In the genomic region with DNA sequence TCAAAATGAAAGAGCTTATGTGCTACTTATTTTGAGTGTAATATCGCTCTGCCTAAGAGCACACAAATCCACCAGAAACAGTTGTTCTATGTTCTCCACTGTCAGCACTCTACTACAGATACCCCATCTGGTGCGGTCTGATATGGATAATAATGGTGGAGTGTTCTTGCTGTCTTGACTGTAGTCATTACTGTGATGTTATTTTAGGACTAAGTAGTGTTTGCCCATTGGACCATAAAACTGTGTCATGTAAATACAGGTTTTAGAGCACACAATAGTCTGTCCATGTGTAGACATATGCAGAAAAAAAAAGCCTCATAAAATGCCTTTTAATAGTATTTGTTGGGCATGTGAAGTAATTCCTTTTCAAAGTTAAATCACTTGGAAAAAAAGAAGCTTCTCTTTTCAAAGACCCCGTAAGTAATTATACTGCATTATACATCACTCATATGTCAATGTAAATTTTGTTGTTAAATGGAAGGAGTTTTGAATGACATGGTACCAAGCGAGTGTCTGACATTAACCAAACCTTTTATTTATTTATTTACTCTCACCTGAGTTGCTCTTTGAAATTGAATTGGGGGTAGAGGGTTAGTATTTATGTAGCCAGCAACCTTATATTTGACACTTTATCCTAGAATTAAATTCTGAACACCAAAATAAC, we compare ENCODE assay signal across 30 cellular contexts.
A peak's percentile ranks its signal among the peaks of the same experiment; 100 is the strongest.
DNase-seq lines count a peak whose midpoint lies in the region; ATAC-seq, FAIRE-seq and TF ChIP-seq lines count a peak whose summit lies in the region.
"Had no signal": no experiment of that assay in that cellular context is flagged by ENCODE, and none has a peak within 500 bp of the region (broad histone marks: within the 10 kb centered on the region; RNA-seq: fewer than 3 reads in every experiment).

No MANE protein-coding gene starts in this region.

- no peaks in the 10 kb centered on the region for H3K9me1 ChIP-seq in K562 (ENCODE audit: control insufficient read depth, insufficient read depth, low read length)

- H3K9me3 ChIP-seq in K562 (replicated peaks; ENCODE audit: control insufficient read depth, insufficient read depth, low read depth, low read length), result no peaks in the 10 kb centered on the region
- H3K9me3 ChIP-seq: BLaER1 treated with 17β-estradiol and CSF1 and Interleukin-3, amounts not matched to agents 10 nM and 100 nM; Caco-2; prostate gland; sigmoid colon; SJSA1; testis; uterus had no signal

- intact Hi-C loops in K562 (cut with micrococcal nuclease), result no loop called here

- TF ChIP-seq EP300 in K562 (IDR thresholded peaks at IDR 0.05; ENCODE audit: low read length), result peak; percentile 79; the same call in 1 of the 2 replicates

- H4K20me1 ChIP-seq in K562 (replicated peaks; ENCODE audit: control insufficient read depth, insufficient read depth, low read length), result no peaks in the 10 kb centered on the region
- H4K20me1 ChIP-seq: BLaER1 treated with 17β-estradiol and CSF1 and Interleukin-3, amounts not matched to agents 10 nM and 100 nM had no signal

- no peaks in the 10 kb centered on the region for H3K27me3 ChIP-seq in K562 (ENCODE audit: control insufficient read depth in 2 of 2, insufficient read depth in 2 of 2, low read length in 2 of 2)
- H3K27me3 ChIP-seq: BLaER1 treated with 17β-estradiol and CSF1 and Interleukin-3, amounts not matched to agents 10 nM and 100 nM; SJSA1; testis; uterus had no signal

- DNase-seq in DMS153 (lab: John Stamatoyannopoulos, UW) (peak; percentile 5), NCI-H1417 (lab: John Stamatoyannopoulos, UW) (peak in 2 of 3 experiments; percentile 3 to 65), NCI-H524 (lab: John Stamatoyannopoulos, UW) (peak; percentile 52 to 78), K562 (ENCODE audit: extremely low read depth in 1 of 4, low spot score in 3 of 4) (peak; percentile 44 to 86 (median 70)), GM13976 (ENCODE audit: low spot score) (no peak), NCI-H1436 treated with DMSO at 0.1 percent for 48 hours (lab: John Stamatoyannopoulos, UW) (no peak), NCI-H1105 (lab: John Stamatoyannopoulos, UW) (no peak)
- DNase-seq: activated CD4-positive, CD25-positive, alpha-beta regulatory T cell; activated naive CD4-positive, alpha-beta T cell treated with Interleukin-2 at 50 U/mL for 16 hours; activated T-cell treated with anti-CD3 and anti-CD28 coated beads, Interleukin-2, amount 50 U/mL, for 72 hours; cerebellar nuclear complex; EL; GOT3; IMR-90; kidney; naive B cell; NCI-H1092 treated with DMSO at 0.1 percent for 48 hours; sigmoid colon; stimulated activated CD4-positive, alpha-beta T cell treated with anti-CD3 and anti-CD28 coated beads, Interleukin-15, amount 100 ng/mL, for 24 hours; stimulated activated naive CD4-positive, alpha-beta T cell treated with Interleukin-2 at 50 U/mL for 16 hours; T-helper 1 cell; testis; uterus had no signal

- no peak; a peak in 1 of 4 replicates for TF ChIP-seq RAD21 in K562 (CRISPR knock-in tag; conservative IDR thresholded peaks at IDR 0.05 in 1 of 2, IDR thresholded peaks at IDR 0.05 in 1 of 2)

- CTCF ChIA-PET in K562 (lab: Yijun Ruan, JAX; ENCODE audit: low intra/inter-chr PET ratio), result no interaction called here

- peaks cover 0 to 8% of the 10 kb centered on the region in 2 experiments; a peak in 2 of 5 replicates for H3K4me1 ChIP-seq in K562 (replicated peaks in 1 of 2; ENCODE audit: control insufficient read depth in 2 of 2, insufficient read depth in 2 of 2, low read length in 2 of 2)
- H3K4me1 ChIP-seq: Caco-2, prostate gland, sigmoid colon, SJSA1, testis, uterus had no signal

- POLR2A ChIA-PET in K562 (lab: Yijun Ruan, JAX), result interaction anchor here (0.7 kb wide), 1 partner anchor 43 kb away, joined by 3 read pairs; no protein-coding TSS in a partner anchor

- FAIRE-seq in K562 (lab: Jason Lieb, UNC), result peak; percentile 74
- FAIRE-seq: GM12891, kidney, RCC 7860 had no signal

- H3K4me3 ChIP-seq in K562, result no peak overlapping the region
- H3K4me3 ChIP-seq: BLaER1 treated with 17β-estradiol and CSF1 and Interleukin-3, amounts not matched to agents 10 nM and 100 nM; prostate gland; sigmoid colon; SJSA1; testis; uterus had no signal

- no peaks in the 10 kb centered on the region for H3K79me2 ChIP-seq in K562 (ENCODE audit: control insufficient read depth, insufficient read depth, low read length)

- peak overlapping the region; percentile 61 for H2AFZ ChIP-seq in K562 (ENCODE audit: low read depth, low read length)

- BruUV-seq in K562 (replicated peaks; lab: Mats Ljungman, UMichigan), result no TSS peak

- 28% methylated on average over 4 of the region's 4 CpGs for WGBS in K562 (ENCODE audit: insufficient coverage, low coverage, missing lambda C conversion rate)

- H3K4me2 ChIP-seq in K562 (ENCODE audit: insufficient read depth, low read length), result peak overlapping the region; percentile 14; the same call in 1 of the 2 replicates
- H3K4me2 ChIP-seq: BLaER1 treated with 17β-estradiol and CSF1 and Interleukin-3, amounts not matched to agents 10 nM and 100 nM had no signal

- no peak for TF ChIP-seq POLR2A in K562 (conservative IDR thresholded peaks at IDR 0.05)

- in situ Hi-C loops in K562 (cut with MboI), result no loop called here
- in situ Hi-C loops in GM13976 (cut with MboI; ENCODE audit: low sequenced_read_pairs, unreplicated experiment), result no loop called here

- no peaks in the 10 kb centered on the region for H3K36me3 ChIP-seq in K562 (ENCODE audit: control insufficient read depth, insufficient read depth, low read length)
- H3K36me3 ChIP-seq: BLaER1 treated with 17β-estradiol and CSF1 and Interleukin-3, amounts not matched to agents 10 nM and 100 nM; prostate gland; sigmoid colon; SJSA1; uterus had no signal

- H3K9ac ChIP-seq in K562 (ENCODE audit: insufficient read depth in 1 of 2, low read depth in 2 of 2, low read length in 2 of 2), result peak overlapping the region in 1 of 2 experiments; percentile 46; a peak in 2 of 4 replicates
- H3K9ac ChIP-seq: BLaER1 treated with 17β-estradiol and CSF1 and Interleukin-3, amounts not matched to agents 10 nM and 100 nM had no signal

- TF ChIP-seq CTCF in K562 (IDR thresholded peaks at IDR 0.05 in 2 of 3, conservative IDR thresholded peaks at IDR 0.05 in 1 of 3; ENCODE audit: insufficient read depth in 2 of 3, low read depth in 1 of 3, low read length in 3 of 3), result no peak
- no peak for TF ChIP-seq CTCF in GM13976 (IDR thresholded peaks at IDR 0.05; ENCODE audit: borderline replicate concordance, control extremely low read depth, extremely low read depth, insufficient read depth, missing control alignments)

- peak overlapping the region; percentile 59 for H3K27ac ChIP-seq in K562 (ENCODE audit: extremely low read depth, low read depth, low read length)
- H3K27ac ChIP-seq: BLaER1 treated with 17β-estradiol and CSF1 and Interleukin-3, amounts not matched to agents 10 nM and 100 nM; prostate gland; sigmoid colon; SJSA1; testis; uterus had no signal

- ATAC-seq in K562 (peak; percentile 98), HG02870 (IDR thresholded peaks at IDR 0.05; ENCODE audit: unreplicated experiment) (no peak)
- ATAC-seq: activated T-cell treated with anti-CD3 and anti-CD28 coated beads, Interleukin-2, amount 50 U/mL, for 72 hours had no signal

TF ChIP-seq in K562, 482 proteins besides CTCF, POLR2A, EP300 and RAD21 (continues in another document):
- TF ChIP-seq RAD51 (IDR thresholded peaks at IDR 0.05; ENCODE audit: borderline replicate concordance, low read depth), result no peak
- 0 out of 2 replicates have a peak, but pooled peaks have one; percentile 16 for TF ChIP-seq GATAD2A (IDR thresholded peaks at IDR 0.05)
- peak; percentile 82 for TF ChIP-seq STAT5A (IDR thresholded peaks at IDR 0.05; ENCODE audit: borderline replicate concordance, low read length)
- 0 out of 4 replicates have a peak, but pooled peaks of 1 of the 2 experiments have one; percentile 22 for TF ChIP-seq MAZ (CRISPR knock-in tag; conservative IDR thresholded peaks at IDR 0.05 in 1 of 2, IDR thresholded peaks at IDR 0.05 in 1 of 2)
- TF ChIP-seq TAF1 (IDR thresholded peaks at IDR 0.05; ENCODE audit: control insufficient read depth, extremely low read depth, insufficient read depth, low read length, severe bottlenecking), result no peak
- no peak for TF ChIP-seq XRCC5 (IDR thresholded peaks at IDR 0.05; ENCODE audit: low read depth, low read length)
- TF ChIP-seq CSDE1 (IDR thresholded peaks at IDR 0.05), result no peak
- 0 out of 4 replicates have a peak, but pooled peaks of 1 of the 2 experiments have one; percentile 22 for TF ChIP-seq NONO (IDR thresholded peaks at IDR 0.05; ENCODE audit: low read depth in 2 of 2, low read length in 1 of 2)
- peak; percentile 56 for TF ChIP-seq MAFG (tag; conservative IDR thresholded peaks at IDR 0.05)
- TF ChIP-seq RBM14 (IDR thresholded peaks at IDR 0.05; ENCODE audit: borderline replicate concordance, insufficient read depth, low read depth, low read length), result no peak
- TF ChIP-seq, protein P1, sequence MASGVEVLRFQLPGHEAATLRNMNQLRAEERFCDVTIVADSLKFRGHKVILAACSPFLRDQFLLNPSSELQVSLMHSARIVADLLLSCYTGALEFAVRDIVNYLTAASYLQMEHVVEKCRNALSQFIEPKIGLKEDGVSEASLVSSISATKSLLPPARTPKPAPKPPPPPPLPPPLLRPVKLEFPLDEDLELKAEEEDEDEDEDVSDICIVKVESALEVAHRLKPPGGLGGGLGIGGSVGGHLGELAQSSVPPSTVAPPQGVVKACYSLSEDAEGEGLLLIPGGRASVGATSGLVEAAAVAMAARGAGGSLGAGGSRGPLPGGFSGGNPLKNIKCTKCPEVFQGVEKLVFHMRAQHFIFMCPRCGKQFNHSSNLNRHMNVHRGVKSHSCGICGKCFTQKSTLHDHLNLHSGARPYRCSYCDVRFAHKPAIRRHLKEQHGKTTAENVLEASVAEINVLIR (CRISPR knock-in tag; IDR thresholded peaks at IDR 0.05), result no peak
- TF ChIP-seq, protein P2, sequence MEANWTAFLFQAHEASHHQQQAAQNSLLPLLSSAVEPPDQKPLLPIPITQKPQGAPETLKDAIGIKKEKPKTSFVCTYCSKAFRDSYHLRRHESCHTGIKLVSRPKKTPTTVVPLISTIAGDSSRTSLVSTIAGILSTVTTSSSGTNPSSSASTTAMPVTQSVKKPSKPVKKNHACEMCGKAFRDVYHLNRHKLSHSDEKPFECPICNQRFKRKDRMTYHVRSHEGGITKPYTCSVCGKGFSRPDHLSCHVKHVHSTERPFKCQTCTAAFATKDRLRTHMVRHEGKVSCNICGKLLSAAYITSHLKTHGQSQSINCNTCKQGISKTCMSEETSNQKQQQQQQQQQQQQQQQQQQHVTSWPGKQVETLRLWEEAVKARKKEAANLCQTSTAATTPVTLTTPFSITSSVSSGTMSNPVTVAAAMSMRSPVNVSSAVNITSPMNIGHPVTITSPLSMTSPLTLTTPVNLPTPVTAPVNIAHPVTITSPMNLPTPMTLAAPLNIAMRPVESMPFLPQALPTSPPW (CRISPR knock-in tag; IDR thresholded peaks at IDR 0.05), result peak; percentile 37; the same call in 1 of the 2 replicates
- peak; percentile 64; the same call in 1 of the 2 replicates for TF ChIP-seq SMARCC2 (IDR thresholded peaks at IDR 0.05; ENCODE audit: low read depth)
- peak in 1 of 2 experiments; percentile 79; a peak in 1 of 3 replicates for TF ChIP-seq CBX3 (IDR thresholded peaks at IDR 0.05; ENCODE audit: borderline replicate concordance in 1 of 2, low read length in 2 of 2)
- no peak for TF ChIP-seq FUS (optimal IDR thresholded peaks at IDR 0.05; ENCODE audit: low read depth, low read length)

Comparison
In these comparisons a context has a peak if more than half of its experiments do, and no peak if none do; other contexts are left out.
1. DNase-seq: peak in DMS153 (single experiment), NCI-H1417 (2 of 3), NCI-H524 (2 of 2) and K562 (4 of 4); none in GM13976 (single experiment), NCI-H1436 treated with DMSO at 0.1 percent for 48 hours (single experiment) and NCI-H1105 (single experiment).